8 cellular contexts compared by ENCODE assay signal in genomic region chr3:28758115-28758514, GRCh38.
"Had no signal": no experiment of that assay in that cellular context is flagged by ENCODE, and none has a peak within 500 bp of the region (broad histone marks: within the 10 kb centered on the region; RNA-seq: fewer than 3 reads in every experiment).

No MANE protein-coding gene starts in this region.

- DNase-seq: GDM1, GF-D8 had no signal

- ATAC-seq: GM12878 had no signal

- FAIRE-seq: G401.6, GM12878, GM12891, GM12892, GM18507, GM19239 had no signal

- H3K4me3 ChIP-seq: GM12878 had no signal
